In genomic region chr10:7544203-7544602, GRCh38 we compare ENCODE assay signal across 1 cellular context.
TF ChIP-seq lines count a peak whose summit lies in the region.

No MANE protein-coding gene starts in this region.

TF ChIP-seq in H1, 55 proteins besides CTCF, POLR2A, EP300 and RAD21:
- TF ChIP-seq BCL11A (IDR thresholded peaks at IDR 0.05; ENCODE audit: low read depth in 2 of 2, low read length in 2 of 2) (no peak), TEAD4 (IDR thresholded peaks at IDR 0.05; ENCODE audit: low read depth, low read length) (no peak), CHD2 (IDR thresholded peaks at IDR 0.05; ENCODE audit: low read length) (no peak), KDM4A (IDR thresholded peaks at IDR 0.05; ENCODE audit: low read depth, low read length, severe bottlenecking) (no peak), TAF7 (optimal IDR thresholded peaks at IDR 0.05; ENCODE audit: borderline replicate concordance, low read depth, low read length) (no peak), BRCA1 (IDR thresholded peaks at IDR 0.05; ENCODE audit: low read depth, low read length) (no peak), SUZ12 (IDR thresholded peaks at IDR 0.05; ENCODE audit: low read length) (no peak), GTF2F1 (IDR thresholded peaks at IDR 0.05; ENCODE audit: borderline replicate concordance, low read depth, low read length) (no peak), CEBPB (IDR thresholded peaks at IDR 0.05; ENCODE audit: low read depth, low read length) (no peak), HDAC2 (IDR thresholded peaks at IDR 0.05; ENCODE audit: borderline replicate concordance in 1 of 2, low read depth in 2 of 2, low read length in 2 of 2) (no peak), TBP (IDR thresholded peaks at IDR 0.05; ENCODE audit: low read depth, low read length) (no peak), PHF8 (conservative IDR thresholded peaks at IDR 0.05; ENCODE audit: low read depth, low read length) (no peak), SP1 (IDR thresholded peaks at IDR 0.05; ENCODE audit: low read depth, low read length) (no peak), ATF3 (IDR thresholded peaks at IDR 0.05; ENCODE audit: insufficient read depth, low read depth, low read length) (no peak), RNF2 (IDR thresholded peaks at IDR 0.05; ENCODE audit: borderline replicate concordance, low read depth, low read length, missing control alignments, poor library complexity, severe bottlenecking) (no peak), RXRA (IDR thresholded peaks at IDR 0.05; ENCODE audit: insufficient read depth, low read depth, low read length) (no peak), ZNF274 (IDR thresholded peaks at IDR 0.05; ENCODE audit: borderline replicate concordance, extremely low read depth, low read length) (no peak), FOSL1 (IDR thresholded peaks at IDR 0.05; ENCODE audit: insufficient read depth, low read depth, low read length) (no peak)
